ENCODE assay signal across 8 cellular contexts in genomic region chr15:40952301-40952900, GRCh38. TPM values are rescaled to one million over a fixed set of nuclear protein-coding genes. Genes with fewer than 3 reads are reported as not detected.
DNase-seq lines count a peak whose midpoint lies in the region; ATAC-seq and TF ChIP-seq lines count a peak whose summit lies in the region.

No MANE protein-coding gene starts in this region.

- intact Hi-C loops in CD8-positive, alpha-beta T cell (cut with DNase I, micrococcal nuclease) = loop anchor here (5.0 kb wide), 2 partner anchors 280 to 795 kb away; partner anchors contain the start of genes CHP1 (in 1 of the 2) and EXD1 (in 1 of the 2)

- H3K4me3 Mint-ChIP-seq in CD8-positive, alpha-beta T cell = peak overlapping the region; percentile 78
- H3K4me3 Mint-ChIP-seq in endothelial cell (ENCODE audit: unreplicated experiment) = peak overlapping the region; percentile 87

- no peaks in the 10 kb centered on the region for H3K9me3 Mint-ChIP-seq in CD8-positive, alpha-beta T cell
- H3K9me3 Mint-ChIP-seq in endothelial cell (ENCODE audit: unreplicated experiment) = no peaks in the 10 kb centered on the region

- H3K27me3 Mint-ChIP-seq in CD8-positive, alpha-beta T cell (ENCODE audit: low read depth) = no peaks in the 10 kb centered on the region
- peaks cover 2% of the 10 kb centered on the region for H3K27me3 Mint-ChIP-seq in endothelial cell (ENCODE audit: unreplicated experiment)

- no peak for TF ChIP-seq CTCF in CD8-positive, alpha-beta T cell (IDR thresholded peaks at IDR 0.05)
- no peak for TF ChIP-seq CTCF in MM.1S (IDR thresholded peaks at IDR 0.05; ENCODE audit: low read length)
- no peak for TF ChIP-seq CTCF in endothelial cell (IDR thresholded peaks at IDR 0.05; ENCODE audit: unreplicated experiment)
- TF ChIP-seq CTCF in osteoblast (IDR thresholded peaks at IDR 0.05; ENCODE audit: extremely low read depth, low read depth, low read length) = no peak

- CTCF ChIA-PET in CD8-positive, alpha-beta T cell (lab: Charles Lee) = interaction anchor here (1.1 to 2.5 kb wide), 3 partner anchors 11 to 48 kb away, joined by 3 to 24 read pairs (median 6); no protein-coding TSS in a partner anchor

- H4K20me1 ChIP-seq in MM.1S (ENCODE audit: insufficient read depth, low read length) (no peaks in the 10 kb centered on the region), osteoblast (ENCODE audit: insufficient read depth, low read length) (no peaks in the 10 kb centered on the region)

- H3K9me2 ChIP-seq in MM.1S (replicated peaks; ENCODE audit: insufficient read depth, low read length) = no peaks in the 10 kb centered on the region

- H3K27ac Mint-ChIP-seq in CD8-positive, alpha-beta T cell = no peak overlapping the region
- H3K27ac Mint-ChIP-seq in endothelial cell (ENCODE audit: unreplicated experiment) = no peak overlapping the region

- H3K4me3 ChIP-seq in CD8-positive, alpha-beta T cell (ENCODE audit: low read depth, low read length) = peak overlapping the region; percentile 73
- H3K4me3 ChIP-seq in MM.1S (ENCODE audit: low read length) = peak overlapping the region; percentile 87
- H3K4me3 ChIP-seq in osteoblast (ENCODE audit: insufficient read depth, low read length) = peak overlapping the region; percentile 87

- peaks cover 12% of the 10 kb centered on the region for H3K4me1 ChIP-seq in CD8-positive, alpha-beta T cell (ENCODE audit: insufficient read depth, low read length)
- H3K4me1 ChIP-seq in MM.1S (ENCODE audit: low read length) (peaks cover 7% of the 10 kb centered on the region; the same call in 1 of the 2 replicates), osteoblast (ENCODE audit: insufficient read depth, low read length) (peaks cover 12% of the 10 kb centered on the region)

- no peaks in the 10 kb centered on the region for H3K36me3 Mint-ChIP-seq in CD8-positive, alpha-beta T cell
- H3K36me3 Mint-ChIP-seq in endothelial cell (ENCODE audit: low read depth, unreplicated experiment) = peaks cover 5% of the 10 kb centered on the region

- H3F3A ChIP-seq in MM.1S (ENCODE audit: insufficient read depth, low read length) = no peaks in the 10 kb centered on the region

- H3K36me3 ChIP-seq in CD8-positive, alpha-beta T cell (ENCODE audit: insufficient read depth, low read length) = no peaks in the 10 kb centered on the region
- no peaks in the 10 kb centered on the region for H3K36me3 ChIP-seq in MM.1S (replicated peaks; ENCODE audit: insufficient read depth, low read length)
- H3K36me3 ChIP-seq in osteoblast (ENCODE audit: insufficient read depth, low read length) = peaks cover 6% of the 10 kb centered on the region

- DNase-seq in CD8-positive, alpha-beta T cell = no peak
- DNase-seq in MM.1S = no peak
- DNase-seq in endothelial cell (ENCODE audit: low spot score) = no peak
- peak; percentile 50 for DNase-seq in osteoblast (ENCODE audit: insufficient read length, low spot score, missing footprints)
- no peak for DNase-seq in anterior cingulate cortex (lab: John Stamatoyannopoulos, UW)
- no peak for DNase-seq in dedifferentiated amniotic fluid mesenchymal stem cell (ENCODE audit: extremely low spot score)

- H3K9ac ChIP-seq in MM.1S (ENCODE audit: low read length) = peak overlapping the region; percentile 91

- POLR2A ChIA-PET in CD8-positive, alpha-beta T cell (lab: Charles Lee) = interaction anchor here (1.0 to 3.5 kb wide), 4 partner anchors 11 to 279 kb away, joined by 3 to 28 read pairs (median 6); partner anchors contain the start of gene CHP1

- H3K27ac ChIP-seq in CD8-positive, alpha-beta T cell (ENCODE audit: low read depth, low read length) = peak overlapping the region; percentile 43
- H3K27ac ChIP-seq in MM.1S (ENCODE audit: low read length) (peak overlapping the region; percentile 76), osteoblast (ENCODE audit: low read depth, low read length) (peak overlapping the region; percentile 83)

- peaks cover 11% of the 10 kb centered on the region; the same call in 1 of the 2 replicates for H3K79me2 ChIP-seq in MM.1S (ENCODE audit: low read length)
- peaks cover 11% of the 10 kb centered on the region for H3K79me2 ChIP-seq in osteoblast (ENCODE audit: insufficient read depth, low read length)

- H3K4me2 ChIP-seq in MM.1S (ENCODE audit: low read depth, low read length) (peak overlapping the region; percentile 93), osteoblast (ENCODE audit: insufficient read depth, low read length) (peak overlapping the region; percentile 80)

- H2AFZ ChIP-seq in MM.1S (ENCODE audit: low read length) (peak overlapping the region; percentile 77), osteoblast (ENCODE audit: low read length) (peak overlapping the region; percentile 94)

- no peaks in the 10 kb centered on the region for H3K27me3 ChIP-seq in CD8-positive, alpha-beta T cell (ENCODE audit: insufficient read depth, low read length)
- H3K27me3 ChIP-seq in MM.1S (replicated peaks; ENCODE audit: insufficient read depth, low read length) (no peaks in the 10 kb centered on the region), osteoblast (ENCODE audit: insufficient read depth, low read length) (no peaks in the 10 kb centered on the region)

- ATAC-seq in CD8-positive, alpha-beta T cell = no peak
- ATAC-seq in HG02763 (IDR thresholded peaks at IDR 0.05; ENCODE audit: unreplicated experiment) = no peak
- ATAC-seq in GM21515 (IDR thresholded peaks at IDR 0.05; ENCODE audit: unreplicated experiment) = no peak

- H3K9me3 ChIP-seq in CD8-positive, alpha-beta T cell (ENCODE audit: low read length) = no peaks in the 10 kb centered on the region
- no peaks in the 10 kb centered on the region for H3K9me3 ChIP-seq in MM.1S (replicated peaks; ENCODE audit: insufficient read depth, low read length)
- H3K9me3 ChIP-seq in osteoblast (ENCODE audit: low read depth, low read length) = no peaks in the 10 kb centered on the region

- H3K4me1 Mint-ChIP-seq in CD8-positive, alpha-beta T cell (ENCODE audit: low read depth) = peaks cover 16% of the 10 kb centered on the region
- H3K4me1 Mint-ChIP-seq in endothelial cell (ENCODE audit: unreplicated experiment) = peaks cover 29% of the 10 kb centered on the region

RNA-seq across cellular contexts. Expression of gene CHAC1, which starts 0.9 kb away (rescaled TPM):
- total RNA-seq in CD8-positive, alpha-beta T cell = under 1 TPM; 0.22 to 0.69 TPM
- total RNA-seq in endothelial cell (ENCODE audit: unreplicated experiment) (16.4 TPM), osteoblast (30.0 and 30.1 TPM in 2 replicates)

RNA-seq across cellular contexts. Expression of gene DLL4, which starts 23.3 kb away (rescaled TPM):
- total RNA-seq in CD8-positive, alpha-beta T cell = under 1 TPM; 0.08 TPM
- total RNA-seq in endothelial cell (ENCODE audit: unreplicated experiment) (257 TPM), osteoblast (not detected in 2 replicates)

RNA-seq across cellular contexts. Expression of gene VPS18, which starts 58.2 kb away (rescaled TPM):
- total RNA-seq in CD8-positive, alpha-beta T cell = 10 to 100 TPM; 21.7 to 23.6 TPM
- total RNA-seq in endothelial cell (ENCODE audit: unreplicated experiment) (39.2 TPM), osteoblast (55.4 and 60.8 TPM in 2 replicates)

Comparison
In these comparisons a context has a peak if more than half of its experiments do, and no peak if none do; other contexts are left out.
1. RNA of gene CHAC1, which starts 0.9 kb away (total RNA-seq): 30.0 to 30.1 TPM in osteoblast and 16.4 TPM in endothelial cell (single experiment); 0.22 to 0.69 TPM in CD8-positive, alpha-beta T cell; every median in the first group is over 10 times any median in the second.
2. RNA of gene DLL4, which starts 23.3 kb away (total RNA-seq): 257 TPM in endothelial cell (single experiment); 0.08 TPM in CD8-positive, alpha-beta T cell and not detected in osteoblast; every median in the first group is over 100 times any median in the second.
3. Peak in every context shown above with its lines, with median percentiles within 50 percentile points of each other: H3K27ac ChIP-seq and H3K4me3 ChIP-seq.